In the genomic region with DNA sequence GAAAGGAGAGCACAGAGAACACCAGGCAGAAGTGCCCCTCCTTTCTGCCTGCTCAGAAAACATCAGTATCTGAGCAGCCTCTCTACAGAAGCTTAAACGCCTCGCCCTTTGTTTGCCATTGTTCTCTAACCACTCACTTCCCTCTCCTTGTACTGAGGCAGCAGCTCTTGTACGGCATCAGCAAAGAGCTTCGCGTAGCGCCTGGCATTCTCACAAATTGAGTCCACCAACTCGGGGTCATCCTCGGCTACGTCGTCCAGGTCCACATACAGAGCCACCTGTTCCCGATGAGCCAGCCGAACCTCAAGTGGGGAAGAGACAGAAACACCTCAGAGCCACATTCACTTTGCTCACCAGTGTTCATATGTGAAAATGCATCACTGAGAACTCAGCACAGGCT, we compare ENCODE assay signal across 8 cellular contexts. TPM values are rescaled to one million over a fixed set of nuclear protein-coding genes. Genes with fewer than 3 reads are reported as not detected.
DNase-seq lines count a peak whose midpoint lies in the region; ATAC-seq and TF ChIP-seq lines count a peak whose summit lies in the region.

No MANE protein-coding gene starts in this region.

- no peak for DNase-seq in PC-3
- DNase-seq in endodermal cell, result no peak
- DNase-seq in iPS-NIHi11 (ENCODE audit: low spot score), result no peak
- no peak for DNase-seq in GM13977 (ENCODE audit: low spot score)
- no peak for DNase-seq in HPDE6-E6E7 (ENCODE audit: extremely low spot score)
- no peak for DNase-seq in adrenal gland

- no peaks in the 10 kb centered on the region for H3K27me3 Mint-ChIP-seq in endodermal cell (ENCODE audit: insufficient read depth)

- peak overlapping the region; percentile 97 for H3K27ac Mint-ChIP-seq in endodermal cell

- peak overlapping the region; percentile 97; the same call in 1 of the 2 replicates for H3K27ac ChIP-seq in DOHH2 (ENCODE audit: low read depth, low read length)
- H3K27ac ChIP-seq in PC-3 (ENCODE audit: low read length), result no peak overlapping the region
- peak overlapping the region; percentile 26 for H3K27ac ChIP-seq in endodermal cell (ENCODE audit: low read depth, low read length)
- H3K27ac ChIP-seq in parathyroid adenoma, result no peak overlapping the region
- H3K27ac ChIP-seq in adrenal gland, result peak overlapping the region in 1 of 5 donors; percentile 85

- H3K9me3 ChIP-seq in DOHH2 (ENCODE audit: control insufficient read depth, insufficient read depth, low read length) (no peaks in the 10 kb centered on the region), PC-3 (ENCODE audit: low read length) (no peaks in the 10 kb centered on the region), endodermal cell (ENCODE audit: control insufficient read depth, low read length) (no peaks in the 10 kb centered on the region), parathyroid adenoma (ENCODE audit: control insufficient read depth, low read length) (no peaks in the 10 kb centered on the region), adrenal gland (replicated peaks in 1 of 3) (no peaks in the 10 kb centered on the region)

- ATAC-seq in PC-3, result no peak

- peaks cover 66% of the 10 kb centered on the region for H3K79me2 ChIP-seq in DOHH2 (ENCODE audit: control insufficient read depth, low read length)
- H3K79me2 ChIP-seq in PC-3 (ENCODE audit: low read length), result peaks cover 53% of the 10 kb centered on the region
- peaks cover 2% of the 10 kb centered on the region for H3K79me2 ChIP-seq in parathyroid adenoma

- no peak overlapping the region for H2AFZ ChIP-seq in PC-3 (ENCODE audit: low read length)
- H2AFZ ChIP-seq in parathyroid adenoma, result no peak overlapping the region

- H3K4me1 ChIP-seq in DOHH2 (ENCODE audit: control insufficient read depth, low read length), result peaks cover 28% of the 10 kb centered on the region
- peaks cover 19% of the 10 kb centered on the region for H3K4me1 ChIP-seq in PC-3 (ENCODE audit: insufficient read depth, low read length)
- peaks cover 6% of the 10 kb centered on the region for H3K4me1 ChIP-seq in endodermal cell (ENCODE audit: control insufficient read depth, insufficient read depth, low read length)
- H3K4me1 ChIP-seq in parathyroid adenoma, result peaks cover 5% of the 10 kb centered on the region
- peaks cover 13 to 14% of the 10 kb centered on the region in 2 donors for H3K4me1 ChIP-seq in adrenal gland (replicated peaks in 1 of 2)

- POLR2A ChIA-PET in PC-3 (lab: Charles Lee; ENCODE audit: unreplicated experiment), result interaction anchor here (0.9 kb wide), 1 partner anchor 17 kb away, joined by 30 read pairs; no protein-coding TSS in a partner anchor

- H3K4me3 ChIP-seq in DOHH2 (ENCODE audit: low read length) (peak overlapping the region; percentile 99), PC-3 (ENCODE audit: low read length) (peak overlapping the region; percentile 80), endodermal cell (ENCODE audit: low read length) (peak overlapping the region; percentile 92), parathyroid adenoma (ENCODE audit: low read depth, low read length) (peak overlapping the region; percentile 78), adrenal gland (peak overlapping the region in 1 of 4 donors; percentile 75)

- H3K9ac ChIP-seq in PC-3 (ENCODE audit: low read length), result peak overlapping the region; percentile 100
- peak overlapping the region; percentile 100 for H3K9ac ChIP-seq in endodermal cell (ENCODE audit: extremely low read depth, low read length, poor library complexity, severe bottlenecking)
- no peak overlapping the region for H3K9ac ChIP-seq in parathyroid adenoma

- no peak for TF ChIP-seq CTCF in DOHH2 (IDR thresholded peaks at IDR 0.05; ENCODE audit: low read depth, low read length, poor library complexity, severe bottlenecking)
- TF ChIP-seq CTCF in PC-3 (conservative IDR thresholded peaks at IDR 0.05; ENCODE audit: low read depth, low read length), result no peak
- TF ChIP-seq CTCF in endodermal cell (conservative IDR thresholded peaks at IDR 0.05), result no peak
- no peak for TF ChIP-seq CTCF in parathyroid adenoma (IDR thresholded peaks at IDR 0.05)
- no peak for TF ChIP-seq CTCF in GM13977 (IDR thresholded peaks at IDR 0.05; ENCODE audit: extremely low read depth, insufficient read depth, missing control alignments)
- TF ChIP-seq CTCF in adrenal gland (IDR thresholded peaks at IDR 0.05), result no peak

- intact Hi-C loops in PC-3 (cut with micrococcal nuclease), result no loop called here
- intact Hi-C loops in adrenal gland (cut with DNase I), result no loop called here

- no peaks in the 10 kb centered on the region for H3K27me3 ChIP-seq in DOHH2 (ENCODE audit: control insufficient read depth, low read length)
- H3K27me3 ChIP-seq in PC-3 (ENCODE audit: low read length), result no peaks in the 10 kb centered on the region
- H3K27me3 ChIP-seq in endodermal cell (ENCODE audit: control insufficient read depth, insufficient read depth, low read length, poor library complexity, severe bottlenecking), result no peaks in the 10 kb centered on the region
- no peaks in the 10 kb centered on the region for H3K27me3 ChIP-seq in parathyroid adenoma (ENCODE audit: control insufficient read depth, insufficient read depth, low read length)
- H3K27me3 ChIP-seq in adrenal gland, result no peaks in the 10 kb centered on the region

- peak overlapping the region; percentile 89 for H3K4me3 Mint-ChIP-seq in endodermal cell

- peaks cover 54% of the 10 kb centered on the region for H3F3A ChIP-seq in DOHH2 (ENCODE audit: control insufficient read depth, insufficient read depth)
- H3F3A ChIP-seq in PC-3 (ENCODE audit: low read length, unreplicated experiment), result no peaks in the 10 kb centered on the region

- CTCF ChIA-PET in PC-3 (lab: Charles Lee), result no interaction called here

- no TSS peak for BruUV-seq in PC-3 (replicated peaks; lab: Mats Ljungman, UMichigan)

- H3K9me2 ChIP-seq in DOHH2 (replicated peaks; ENCODE audit: control insufficient read depth, low read length) (no peaks in the 10 kb centered on the region), PC-3 (replicated peaks; ENCODE audit: low read length) (no peaks in the 10 kb centered on the region)

- peaks cover 17% of the 10 kb centered on the region for H3K4me1 Mint-ChIP-seq in endodermal cell

- in situ Hi-C loops in GM13977 (cut with MboI; ENCODE audit: low pct_unique_long_range_greater_than_20kb, low sequenced_read_pairs, unreplicated experiment), result no loop called here

- H3K36me3 Mint-ChIP-seq in endodermal cell (ENCODE audit: low read depth), result peaks cover 70% of the 10 kb centered on the region

- no peaks in the 10 kb centered on the region for H3K9me3 Mint-ChIP-seq in endodermal cell

- H4K20me1 ChIP-seq in DOHH2 (ENCODE audit: control insufficient read depth, insufficient read depth, low read depth, low read length) (peaks cover 29% of the 10 kb centered on the region), PC-3 (ENCODE audit: low read length) (peaks cover 27% of the 10 kb centered on the region)

- H3K36me3 ChIP-seq in DOHH2 (ENCODE audit: control insufficient read depth, low read length) (peaks cover 78% of the 10 kb centered on the region), PC-3 (ENCODE audit: low read depth, low read length) (peaks cover 52% of the 10 kb centered on the region), endodermal cell (ENCODE audit: control insufficient read depth, insufficient read depth, low read length) (peaks cover 59% of the 10 kb centered on the region), parathyroid adenoma (ENCODE audit: control insufficient read depth, insufficient read depth, low read length) (no peaks in the 10 kb centered on the region), adrenal gland (replicated peaks in 1 of 2) (peaks cover 0 to 55% of the 10 kb centered on the region in 2 donors)

- H3K4me2 ChIP-seq in DOHH2 (ENCODE audit: low read length) (peak overlapping the region; percentile 92), PC-3 (ENCODE audit: low read length) (peak overlapping the region; percentile 95), parathyroid adenoma (ENCODE audit: low read length) (peak overlapping the region; percentile 96)

- 90 to 91% methylated on average over 7 to 12 of the region's 12 CpGs for WGBS in endodermal cell (ENCODE audit: insufficient coverage in 1 of 2, insufficient read length in 1 of 2), 2 experiments
- 58 to 67% (median 64%) methylated on average over 12 of the region's 12 CpGs for WGBS in adrenal gland, 4 donors

- TF ChIP-seq POLR2A in adrenal gland (IDR thresholded peaks at IDR 0.05), result no peak

RNA-seq across cellular contexts. Expression of a gene that starts 1.7 kb away (rescaled TPM):
- total RNA-seq in PC-3 (2014; rRNA removed) (208 and 226 TPM in 2 replicates), endodermal cell (100 to 1,000 TPM; 219 to 242 TPM), adrenal gland (10 to 100 TPM; 13.6 to 51.0 (median 27.5) TPM)
- polyA plus RNA-seq in endodermal cell (2013, experiment 1 of 2), result 247 TPM
- polyA plus RNA-seq in endodermal cell (2013, experiment 2 of 2), result 223 TPM
- 10 to 100 TPM; 12.2 to 72.3 (median 52.4) TPM for polyA plus RNA-seq in adrenal gland

RNA-seq across cellular contexts. Expression of a gene that starts 2.0 kb away (rescaled TPM):
- 17.9 and 23.9 TPM in 2 replicates for total RNA-seq in PC-3 (2014; rRNA removed)
- 10 to 100 TPM; 26.3 to 31.5 TPM for total RNA-seq in endodermal cell
- 28.5 TPM for polyA plus RNA-seq in endodermal cell (2013, experiment 1 of 2)
- polyA plus RNA-seq in endodermal cell (2013, experiment 2 of 2), result 26.7 TPM
- total RNA-seq in adrenal gland, result 10 to 100 TPM in 7 of 8 donors, 1 to 10 TPM in 1; 9.6 to 24.0 (median 16.5) TPM
- polyA plus RNA-seq in adrenal gland, result 10 to 100 TPM in 2 of 3 donors, 1 to 10 TPM in 1; 9.6 to 30.1 (median 23.5) TPM

RNA-seq across cellular contexts. Expression of a gene that starts 10.7 kb away (rescaled TPM):
- 95.7 and 110 TPM in 2 replicates for total RNA-seq in PC-3 (2014; rRNA removed)
- 100 to 1,000 TPM; 109 to 121 TPM for total RNA-seq in endodermal cell
- 105 TPM for polyA plus RNA-seq in endodermal cell (2013, experiment 1 of 2)
- 104 TPM for polyA plus RNA-seq in endodermal cell (2013, experiment 2 of 2)
- total RNA-seq in adrenal gland, result 100 to 1,000 TPM in 5 of 8 donors, 10 to 100 TPM in 3; 25.5 to 130 (median 102) TPM
- polyA plus RNA-seq in adrenal gland, result 100 to 1,000 TPM; 135 to 194 (median 187) TPM

RNA-seq across cellular contexts. Expression of a gene that starts 17.9 kb away (rescaled TPM):
- total RNA-seq in PC-3 (2014; rRNA removed) (16.5 and 18.0 TPM in 2 replicates), endodermal cell (10 to 100 TPM; 32.8 to 39.9 TPM), adrenal gland (10 to 100 TPM; 13.2 to 47.3 (median 22.1) TPM)
- polyA plus RNA-seq in endodermal cell (2013, experiment 1 of 2), result 48.7 TPM
- 43.7 TPM for polyA plus RNA-seq in endodermal cell (2013, experiment 2 of 2)
- polyA plus RNA-seq in adrenal gland, result 10 to 100 TPM; 17.4 to 25.5 (median 23.2) TPM

RNA-seq across cellular contexts. Expression of a gene that starts 19.7 kb away (rescaled TPM):
- total RNA-seq in PC-3 (2014; rRNA removed) (51.4 and 58.6 TPM in 2 replicates), endodermal cell (100 to 1,000 TPM in 1 of 2 donors, 10 to 100 TPM in 1; 83.1 to 113 TPM), adrenal gland (100 to 1,000 TPM in 1 of 8 donors, 10 to 100 TPM in 7; 49.9 to 141 (median 71.8) TPM)
- 82.4 TPM for polyA plus RNA-seq in endodermal cell (2013, experiment 1 of 2)
- 77.9 TPM for polyA plus RNA-seq in endodermal cell (2013, experiment 2 of 2)
- 10 to 100 TPM; 41.3 to 69.4 (median 67.9) TPM for polyA plus RNA-seq in adrenal gland

Comparison
In these comparisons a context has a peak if more than half of its experiments do, and no peak if none do; other contexts are left out.
1. H3K27ac ChIP-seq: peak in DOHH2 (single experiment) and endodermal cell (single experiment); none in PC-3 (single experiment) and parathyroid adenoma (single experiment).
2. Peak in every context shown above with its lines, with median percentiles within 50 percentile points of each other: H3K4me2 ChIP-seq.